Comparison of ENCODE assay signal across 8 cellular contexts in the genomic region with DNA sequence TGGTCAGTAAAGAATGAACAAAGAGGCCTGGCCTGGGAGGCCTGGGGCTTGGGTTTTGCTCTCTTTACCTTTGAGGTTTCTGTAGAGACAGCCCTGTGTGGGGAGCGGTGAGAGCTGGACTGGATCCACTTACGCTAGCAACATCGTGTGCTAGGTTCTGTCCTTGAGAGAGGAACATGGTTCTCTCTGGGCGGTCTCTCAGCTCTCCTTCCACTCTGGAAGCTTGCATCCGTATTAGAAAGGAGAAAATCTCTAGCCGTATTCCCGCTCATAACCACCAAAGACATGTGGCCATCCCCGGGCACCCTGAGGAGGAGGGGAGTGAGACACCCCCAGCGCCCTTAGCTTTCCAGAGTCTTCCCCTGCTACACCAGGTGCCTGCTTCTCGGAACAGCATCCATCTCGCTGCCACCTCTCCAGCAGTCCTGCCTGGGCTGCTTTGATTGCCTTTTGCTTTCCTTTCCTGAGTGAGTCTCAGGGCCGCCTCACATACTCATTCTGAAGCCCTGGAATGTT. TPM values are rescaled to one million over a fixed set of nuclear protein-coding genes. Genes with fewer than 3 reads are reported as not detected.
DNase-seq lines count a peak whose midpoint lies in the region; ATAC-seq and TF ChIP-seq lines count a peak whose summit lies in the region.

No MANE protein-coding gene starts in this region.

- no TSS peak for BruUV-seq in A673 (replicated peaks; lab: Mats Ljungman, UMichigan)

- POLR2A ChIA-PET in A673 (lab: Charles Lee; ENCODE audit: low non-redundant PET): no interaction called here

- DNase-seq in A673 (ENCODE audit: low spot score): no peak
- DNase-seq in cerebellum (ENCODE audit: low spot score): peak; percentile 26
- peak in 1 of 3 donors; percentile 26 for DNase-seq in mucosa of descending colon
- DNase-seq in NCI-H128 (lab: John Stamatoyannopoulos, UW; ENCODE audit: unreplicated experiment): no peak
- no peak for DNase-seq in NCI-H2107 treated with DMSO at 0.1 percent for 48 hours (lab: John Stamatoyannopoulos, UW; ENCODE audit: unreplicated experiment)
- DNase-seq in stimulated activated CD4-positive, alpha-beta T cell treated with anti-CD3 and anti-CD28 coated beads, Interleukin-2, amount 100 ng/mL, for 48 hours: no peak
- DNase-seq in hippocampal formation (lab: John Stamatoyannopoulos, UW): no peak

- TF ChIP-seq CTCF in A673 (conservative IDR thresholded peaks at IDR 0.05; ENCODE audit: low read depth, low read length) (no peak), mucosa of descending colon (IDR thresholded peaks at IDR 0.05) (no peak)

- no peaks in the 10 kb centered on the region for H3K9me3 ChIP-seq in A673 (ENCODE audit: low read depth, low read length, poor library complexity, severe bottlenecking)
- H3K9me3 ChIP-seq in HUES48 (ENCODE audit: control insufficient read depth, insufficient read depth, low read length): no peaks in the 10 kb centered on the region
- no peaks in the 10 kb centered on the region for H3K9me3 ChIP-seq in mucosa of descending colon

- H3K27me3 ChIP-seq in A673 (replicated peaks; ENCODE audit: insufficient read depth, low read depth, low read length, poor library complexity) (no peaks in the 10 kb centered on the region), HUES48 (ENCODE audit: control insufficient read depth, insufficient read depth, low read length) (peaks cover 22% of the 10 kb centered on the region)

- H3K36me3 ChIP-seq in A673 (ENCODE audit: insufficient read depth, low read length, poor library complexity, severe bottlenecking) (no peaks in the 10 kb centered on the region), HUES48 (ENCODE audit: control insufficient read depth, insufficient read depth, low read length) (no peaks in the 10 kb centered on the region), mucosa of descending colon (ENCODE audit: low read depth) (peaks cover 4% of the 10 kb centered on the region)

- CTCF ChIA-PET in A673 (lab: Charles Lee): interaction anchor here (1.0 kb wide), 1 partner anchor 27 kb away, joined by 4 read pairs; no protein-coding TSS in a partner anchor

- H3K4me3 ChIP-seq in A673 (ENCODE audit: low read depth, low read length, poor library complexity, severe bottlenecking) (peak overlapping the region; percentile 99), HUES48 (ENCODE audit: low read depth, low read length) (peak overlapping the region; percentile 97), mucosa of descending colon (peak overlapping the region; percentile 93)

- peaks cover 16% of the 10 kb centered on the region for H3K4me1 ChIP-seq in A673 (ENCODE audit: insufficient read depth, low read length, poor library complexity, severe bottlenecking)
- H3K4me1 ChIP-seq in HUES48 (ENCODE audit: control insufficient read depth, insufficient read depth, low read length): peaks cover 12% of the 10 kb centered on the region; the same call in 1 of the 2 replicates
- peaks cover 33% of the 10 kb centered on the region for H3K4me1 ChIP-seq in mucosa of descending colon (ENCODE audit: low read depth)

- intact Hi-C loops in A673 (cut with micrococcal nuclease; ENCODE audit: unreplicated experiment) (no loop called here), mucosa of descending colon (cut with DNase I, micrococcal nuclease) (no loop called here)

- H3K27ac ChIP-seq in A673 (ENCODE audit: low read depth, low read length, poor library complexity, severe bottlenecking) (peak overlapping the region; percentile 85), HUES48 (ENCODE audit: low read depth, low read length) (no peak overlapping the region)

- H3K9ac ChIP-seq in HUES48 (ENCODE audit: low read depth, low read length): no peak overlapping the region

- no peak for ATAC-seq in mucosa of descending colon

RNA-seq across cellular contexts. Expression of gene TADA2B, which starts 1.3 kb away (rescaled TPM):
- 15.2 and 15.4 TPM in 2 replicates for total RNA-seq in A673 (2021)
- 15.8 TPM for total RNA-seq in cerebellum
- 10 to 100 TPM; 22.2 to 32.7 (median 27.6) TPM for total RNA-seq in mucosa of descending colon

RNA-seq across cellular contexts. Expression of gene GRPEL1, which starts 23.4 kb away (rescaled TPM):
- total RNA-seq in A673 (2021) (70.1 and 78.2 TPM in 2 replicates), cerebellum (12.2 TPM), mucosa of descending colon (10 to 100 TPM; 27.5 to 31.5 (median 28.4) TPM)
